ENCODE assay signal across 8 cellular contexts in the genomic region with DNA sequence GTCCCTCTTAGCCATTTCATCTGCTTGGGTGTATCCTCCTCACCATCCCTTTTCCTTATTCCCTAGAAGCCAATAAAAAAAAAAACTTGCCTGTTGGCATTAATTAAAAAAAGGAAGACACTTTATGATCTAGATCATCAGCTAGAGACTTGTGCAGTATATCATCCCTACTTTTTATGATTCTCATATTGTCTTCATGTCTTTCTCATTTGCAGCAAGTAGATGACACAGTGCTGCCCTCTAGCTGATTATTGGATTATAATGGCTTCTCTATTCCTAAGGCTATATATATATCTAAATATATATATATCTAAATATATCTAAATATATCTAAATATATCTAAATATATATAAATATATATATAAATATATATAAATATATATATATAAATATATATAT.
DNase-seq lines count a peak whose midpoint lies in the region; ATAC-seq and TF ChIP-seq lines count a peak whose summit lies in the region.

No MANE protein-coding gene starts in this region.

- H3K27me3 Mint-ChIP-seq in progenitor cell of endocrine pancreas (no peaks in the 10 kb centered on the region), T-cell (no peaks in the 10 kb centered on the region)

- TF ChIP-seq CTCF in AG09309 (IDR thresholded peaks at IDR 0.05; ENCODE audit: control insufficient read depth, insufficient read depth, low read depth, low read length, missing control alignments) (peak; percentile 40), GM20000 (IDR thresholded peaks at IDR 0.05; ENCODE audit: extremely low read depth, missing control alignments) (peak; percentile 12), progenitor cell of endocrine pancreas (IDR thresholded peaks at IDR 0.05; ENCODE audit: unreplicated experiment) (peak; percentile 52)

- peaks cover 6% of the 10 kb centered on the region for H3K4me1 Mint-ChIP-seq in progenitor cell of endocrine pancreas (ENCODE audit: low read depth)
- no peaks in the 10 kb centered on the region for H3K4me1 Mint-ChIP-seq in T-cell

- CTCF ChIA-PET in T-cell (lab: Charles Lee): interaction anchor here (0.6 kb wide), 2 partner anchors 272 to 339 kb away, joined by 3 read pairs; no protein-coding TSS in a partner anchor

- H3K4me3 Mint-ChIP-seq in progenitor cell of endocrine pancreas (ENCODE audit: low read depth): no peak overlapping the region
- no peak overlapping the region for H3K4me3 Mint-ChIP-seq in T-cell

- POLR2A ChIA-PET in T-cell (lab: Charles Lee): no interaction called here

- H3K27ac Mint-ChIP-seq in progenitor cell of endocrine pancreas (no peak overlapping the region), T-cell (no peak overlapping the region)

- H3K4me3 ChIP-seq in AG09309 (ENCODE audit: control insufficient read depth, low read depth, low read length): no peak overlapping the region

- no peaks in the 10 kb centered on the region for H3K36me3 Mint-ChIP-seq in progenitor cell of endocrine pancreas (ENCODE audit: insufficient read depth)
- H3K36me3 Mint-ChIP-seq in T-cell: peaks cover 16% of the 10 kb centered on the region

- no peak for ATAC-seq in T-cell (replicated peaks in 1 of 4)

- no peaks in the 10 kb centered on the region for H3K9me3 Mint-ChIP-seq in progenitor cell of endocrine pancreas (ENCODE audit: low read depth)
- no peaks in the 10 kb centered on the region for H3K9me3 Mint-ChIP-seq in T-cell

- no peak for DNase-seq in AG09309 (ENCODE audit: low read depth)
- DNase-seq in GM20000 (ENCODE audit: low spot score): peak; percentile 29
- peak; percentile 69 for DNase-seq in NCI-H748 (lab: John Stamatoyannopoulos, UW; ENCODE audit: unreplicated experiment)
- peak; percentile 36 to 62 for DNase-seq in dermis microvascular lymphatic vessel endothelial cell (ENCODE audit: low read depth in 2 of 2)
- DNase-seq in progenitor cell of endocrine pancreas (ENCODE audit: low spot score, unreplicated experiment): no peak
- no peak for DNase-seq in T-cell
- no peak for DNase-seq in activated naive CD4-positive, alpha-beta T cell (lab: John Stamatoyannopoulos, UW)
- no peak for DNase-seq in NCI-H1930 (lab: John Stamatoyannopoulos, UW)

Comparison
In these comparisons a context has a peak if more than half of its experiments do, and no peak if none do; other contexts are left out.
1. DNase-seq: peak in GM20000 (single experiment), NCI-H748 (single experiment) and dermis microvascular lymphatic vessel endothelial cell (2 of 2); none in AG09309 (single experiment), progenitor cell of endocrine pancreas (single experiment), T-cell (0 of 34), activated naive CD4-positive, alpha-beta T cell (0 of 4) and NCI-H1930 (0 of 2).
2. Peak in every context shown above with its lines, with median percentiles within 50 percentile points of each other: CTCF ChIP-seq.